In the genomic region with DNA sequence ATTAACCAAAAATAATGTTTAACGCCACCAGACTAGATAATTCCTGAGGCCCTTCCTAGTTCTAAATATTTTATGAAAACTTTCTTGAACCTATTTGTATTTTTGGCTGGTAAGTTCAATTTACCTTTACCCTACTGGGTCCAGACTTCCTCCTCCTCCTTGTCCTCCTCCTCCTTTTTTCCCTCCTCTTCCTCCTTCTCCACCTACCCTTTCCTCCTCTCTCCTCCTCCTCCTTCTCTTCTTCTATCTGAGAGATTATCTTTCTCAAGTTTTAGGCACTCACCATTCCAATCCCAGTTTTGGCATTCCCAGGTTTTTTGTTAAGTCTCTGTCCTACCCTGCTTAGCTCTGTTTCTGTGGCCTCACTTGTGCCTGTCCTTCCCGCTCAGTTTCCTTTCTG, we compare ENCODE assay signal across 31 cellular contexts.
"Had no signal": no experiment of that assay in that cellular context is flagged by ENCODE, and none has a peak within 500 bp of the region (broad histone marks: within the 10 kb centered on the region; RNA-seq: fewer than 3 reads in every experiment).

No MANE protein-coding gene starts in this region.

- ATAC-seq: activated naive CD4-positive, alpha-beta T cell treated with anti-CD3 and anti-CD28 coated beads, Interleukin-2, amount 50 U/mL, for 72 hours; activated naive CD8-positive, alpha-beta T cell treated with anti-CD3 and anti-CD28 coated beads, Interleukin-2, amount 50 U/mL, for 24 hours; activated T-cell treated with anti-CD3 and anti-CD28 coated beads, Interleukin-2, amount 50 U/mL, for 4 hours; activated T-cell treated with anti-CD3 and anti-CD28 coated beads, Interleukin-2, amount 50 U/mL, for 72 hours; activated T-helper 17 cell treated with anti-CD3 and anti-CD28 coated beads, Interleukin-2, amount 50 U/mL, for 72 hours; body of pancreas had no signal

- H3K4me3 ChIP-seq: adrenal gland, ascending aorta, body of pancreas, breast epithelium, cardiac muscle cell had no signal

- H3K27me3 ChIP-seq: ascending aorta, body of pancreas, cardiac muscle cell had no signal

- FAIRE-seq: astrocyte, bronchial epithelial cell had no signal

- H3K4me1 ChIP-seq: breast epithelium had no signal

- H3K9me3 ChIP-seq: adrenal gland, ascending aorta, body of pancreas, breast epithelium had no signal

- DNase-seq: activated effector memory CD4-positive, alpha-beta T cell treated with anti-CD3 and anti-CD28 coated beads, Interleukin-2, amount 50 U/mL, for 16 hours; activated gamma-delta T cell; activated gamma-delta T cell treated with Interleukin-2 at 50 U/mL for 16 hours; activated naive CD4-positive, alpha-beta T cell; activated naive CD4-positive, alpha-beta T cell treated with anti-CD3 and anti-CD28 coated beads for 36 hours; activated naive CD4-positive, alpha-beta T cell treated with anti-CD3 and anti-CD28 coated beads, Interleukin-2, amount 10 ng/mL, durations not matched to agents 7 days and 5 days; activated naive CD4-positive, alpha-beta T cell treated with anti-CD3 and anti-CD28 coated beads, Interleukin-2, amount 50 U/mL, for 16 hours; activated naive CD4-positive, alpha-beta T cell treated with Interleukin-2 at 50 U/mL for 16 hours; activated naive CD8-positive, alpha-beta T cell treated with anti-CD3 and anti-CD28 coated beads for 36 hours; activated naive CD8-positive, alpha-beta T cell treated with anti-CD3 and anti-CD28 coated beads, Interleukin-2, amount 10 ng/mL, durations not matched to agents 7 days and 5 days; activated naive CD8-positive, alpha-beta T cell treated with anti-CD3 and anti-CD28 coated beads, Interleukin-2, amount 50 U/mL, for 24 hours; activated T-cell treated with anti-CD3 and anti-CD28 coated beads, Interleukin-2, amount 50 U/mL, for 24 hours; activated T-cell treated with anti-CD3 and anti-CD28 coated beads, Interleukin-2, amount 50 U/mL, for 4 hours; activated T-cell treated with anti-CD3 and anti-CD28 coated beads, Interleukin-2, amount 50 U/mL, for 48 hours; activated T-cell treated with anti-CD3 and anti-CD28 coated beads, Interleukin-2, amount 50 U/mL, for 72 hours; adrenal gland; amniotic stem cell; amygdala; anterior cingulate cortex; body of pancreas; brain microvascular endothelial cell; caudate nucleus; central memory CD4-positive, alpha-beta T cell; cerebellar nuclear complex had no signal

- H3K36me3 ChIP-seq: adrenal gland, ascending aorta, brain microvascular endothelial cell, breast epithelium, cardiac muscle cell had no signal

- H3K27ac ChIP-seq: adrenal gland, ascending aorta, body of pancreas, brain microvascular endothelial cell, breast epithelium, cardiac muscle cell had no signal
